ENCODE assay signal across 8 cellular contexts in genomic region chr5:16467363-16468219, GRCh38. TPM values are rescaled to one million over a fixed set of nuclear protein-coding genes. Genes with fewer than 3 reads are reported as not detected.
DNase-seq lines count a peak whose midpoint lies in the region; ATAC-seq, FAIRE-seq and TF ChIP-seq lines count a peak whose summit lies in the region.

No MANE protein-coding gene starts in this region.

- peaks cover 49% of the 10 kb centered on the region for H3K4me1 Mint-ChIP-seq in activated naive CD8-positive, alpha-beta T cell treated with anti-CD3 and anti-CD28 coated beads, Interleukin-2, amount 10 ng/mL, durations not matched to agents 7 days and 5 days

- WGBS in lung, 2 donors, result 76 to 78% methylated on average over 3 of the region's 3 CpGs

- ATAC-seq in GM21381 (IDR thresholded peaks at IDR 0.05; ENCODE audit: unreplicated experiment) (peak; percentile 67), HG03565 (IDR thresholded peaks at IDR 0.05; ENCODE audit: unreplicated experiment) (peak; percentile 86), lung (ENCODE audit: insufficient read depth, low FRiP score) (peak; percentile 9)
- ATAC-seq in activated naive CD8-positive, alpha-beta T cell treated with anti-CD3 and anti-CD28 coated beads, Interleukin-2, amount 10 ng/mL, durations not matched to agents 7 days and 5 days (ENCODE audit: low read depth), result no peak

- no peaks in the 10 kb centered on the region for H3K9me3 ChIP-seq in lung (ENCODE audit: control insufficient read depth in 2 of 2, insufficient read depth in 1 of 2, low read length in 1 of 2)

- H3K27ac ChIP-seq in lung (ENCODE audit: low read depth in 1 of 2, low read length in 1 of 2), result peak overlapping the region; percentile 28 to 90

- DNase-seq in GM03348 (ENCODE audit: low spot score) (peak; percentile 46), lung (ENCODE audit: low spot score) (no peak), NCI-H510A (lab: John Stamatoyannopoulos, UW) (no peak), AML-193 (lab: John Stamatoyannopoulos, UW) (no peak), frontal cortex (ENCODE audit: low spot score in 2 of 2) (no peak)
- no peak for DNase-seq in activated naive CD8-positive, alpha-beta T cell treated with anti-CD3 and anti-CD28 coated beads, Interleukin-2, amount 10 ng/mL, durations not matched to agents 7 days and 5 days

- H3K27me3 ChIP-seq in lung (ENCODE audit: control insufficient read depth, insufficient read depth), result no peaks in the 10 kb centered on the region

- H3K4me3 Mint-ChIP-seq in activated naive CD8-positive, alpha-beta T cell treated with anti-CD3 and anti-CD28 coated beads, Interleukin-2, amount 10 ng/mL, durations not matched to agents 7 days and 5 days, result peak overlapping the region; percentile 98

- no peak overlapping the region for H3K4me3 ChIP-seq in lung

- POLR2A ChIA-PET in activated naive CD8-positive, alpha-beta T cell treated with anti-CD3 and anti-CD28 coated beads, Interleukin-2, amount 10 ng/mL, durations not matched to agents 7 days and 5 days (lab: Charles Lee), result interaction anchor here (1.0 kb wide), 2 partner anchors 149 to 469 kb away, joined by 3 to 5 read pairs; partner anchors contain the start of genes MYO10 and RETREG1

- no peak for FAIRE-seq in frontal cortex (lab: Jason Lieb, UNC)

- no peaks in the 10 kb centered on the region for H3K27me3 Mint-ChIP-seq in activated naive CD8-positive, alpha-beta T cell treated with anti-CD3 and anti-CD28 coated beads, Interleukin-2, amount 10 ng/mL, durations not matched to agents 7 days and 5 days

- peaks cover under 1 to 2% of the 10 kb centered on the region in 2 donors for H3K36me3 ChIP-seq in lung (ENCODE audit: control insufficient read depth in 2 of 2, insufficient read depth in 2 of 2, low read length in 2 of 2)

- peak overlapping the region; percentile 98 for H3K27ac Mint-ChIP-seq in activated naive CD8-positive, alpha-beta T cell treated with anti-CD3 and anti-CD28 coated beads, Interleukin-2, amount 10 ng/mL, durations not matched to agents 7 days and 5 days

- H3K9me3 Mint-ChIP-seq in activated naive CD8-positive, alpha-beta T cell treated with anti-CD3 and anti-CD28 coated beads, Interleukin-2, amount 10 ng/mL, durations not matched to agents 7 days and 5 days, result no peaks in the 10 kb centered on the region

- peaks cover 16% of the 10 kb centered on the region for H3K36me3 Mint-ChIP-seq in activated naive CD8-positive, alpha-beta T cell treated with anti-CD3 and anti-CD28 coated beads, Interleukin-2, amount 10 ng/mL, durations not matched to agents 7 days and 5 days

- peaks cover 6 to 15% of the 10 kb centered on the region in 2 donors for H3K4me1 ChIP-seq in lung (ENCODE audit: control insufficient read depth in 2 of 2, insufficient read depth in 2 of 2, low read length in 2 of 2)

- no peak for TF ChIP-seq CTCF in lung (IDR thresholded peaks at IDR 0.05; ENCODE audit: control extremely low read depth, extremely low read depth)

RNA-seq across cellular contexts. Expression of gene ZNF622, which starts 2.0 kb away (rescaled TPM):
- 10 to 100 TPM; 30.7 to 36.0 TPM for total RNA-seq in activated naive CD8-positive, alpha-beta T cell treated with anti-CD3 and anti-CD28 coated beads, Interleukin-2, amount 10 ng/mL, durations not matched to agents 7 days and 5 days
- total RNA-seq in lung, result 10 to 100 TPM; 15.0 to 33.0 TPM
- 10 to 100 TPM; 20.0 to 31.1 TPM for polyA plus RNA-seq in lung
- total RNA-seq in frontal cortex, result 32.6 TPM
